Comparison of ENCODE assay signal across 8 cellular contexts in the genomic region with DNA sequence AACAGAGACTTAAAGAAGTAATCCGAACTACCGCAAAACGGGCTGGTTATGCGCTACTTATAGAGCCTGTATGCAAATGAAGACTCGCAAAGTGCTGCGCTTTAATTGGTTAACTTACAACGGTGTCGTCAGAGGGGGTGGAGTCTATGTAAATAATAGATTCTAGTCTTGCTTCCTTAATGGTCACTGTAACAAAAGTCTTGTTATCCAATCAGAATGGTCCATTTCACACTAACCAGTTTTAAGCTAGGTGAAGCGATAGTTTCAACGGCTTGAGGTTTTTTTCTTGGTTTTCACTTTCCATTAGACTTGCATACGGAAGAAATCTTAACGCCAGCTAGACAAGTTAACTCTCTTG.
DNase-seq lines count a peak whose midpoint lies in the region; ATAC-seq, FAIRE-seq and TF ChIP-seq lines count a peak whose summit lies in the region.
"Not testable (repeated sequence)": the region's sequence is repeated elsewhere in the genome, so short reads cannot be mapped to it uniquely, and the experiment has no call there.

No MANE protein-coding gene starts in this region.

- TF ChIP-seq POLR2A in prostate gland (IDR thresholded peaks at IDR 0.05), result not testable (repeated sequence)

- CTCF ChIA-PET in CD4-positive, alpha-beta T cell (lab: Charles Lee); activated CD4-positive, alpha-beta T cell treated with anti-CD3 and anti-CD28 coated beads, Interleukin-2, amount 10 ng/mL, durations not matched to agents 7 days and 5 days (lab: Charles Lee): not testable (repeated sequence)

- H3K27ac ChIP-seq in CD4-positive, alpha-beta T cell (ENCODE audit: low read depth, low read length); HUES48 (ENCODE audit: low read depth, low read length); kidney (ENCODE audit: low read depth in 2 of 2, low read length in 2 of 2): not testable (repeated sequence)
- peak overlapping the region; percentile 38 to 75 for H3K27ac ChIP-seq in prostate gland
- peak overlapping the region; percentile 50 to 79 for H3K27ac ChIP-seq in tibial artery

- H3K9me3 ChIP-seq in CD4-positive, alpha-beta T cell (ENCODE audit: control insufficient read depth, low read length); HUES48 (ENCODE audit: control insufficient read depth, insufficient read depth, low read length); kidney (ENCODE audit: control insufficient read depth in 1 of 2, low read length in 2 of 2); prostate gland; tibial artery: not testable (repeated sequence)

- not testable (repeated sequence) for H3K9me3 Mint-ChIP-seq in CD4-positive, alpha-beta T cell; activated CD4-positive, alpha-beta T cell treated with anti-CD3 and anti-CD28 coated beads, Interleukin-2, amount 10 ng/mL, durations not matched to agents 7 days and 5 days

- not testable (repeated sequence) for FAIRE-seq in bronchial epithelial cell (lab: Jason Lieb, UNC)
- FAIRE-seq in kidney (lab: Jason Lieb, UNC), result peak; percentile 95

- peak; percentile 88 for ATAC-seq in CD4-positive, alpha-beta T cell (ENCODE audit: poor library complexity)

- H3K36me3 ChIP-seq in HUES48 (ENCODE audit: control insufficient read depth, insufficient read depth, low read length); bronchial epithelial cell (ENCODE audit: control insufficient read depth, insufficient read depth, low read length); kidney (ENCODE audit: control insufficient read depth in 1 of 2, insufficient read depth in 2 of 2, low read length in 2 of 2); prostate gland; tibial artery: not testable (repeated sequence)

- not testable (repeated sequence) for H3K4me1 Mint-ChIP-seq in CD4-positive, alpha-beta T cell (ENCODE audit: low read depth); activated CD4-positive, alpha-beta T cell treated with anti-CD3 and anti-CD28 coated beads, Interleukin-2, amount 10 ng/mL, durations not matched to agents 7 days and 5 days

- H3K9ac ChIP-seq in HUES48 (ENCODE audit: low read depth, low read length); kidney (ENCODE audit: low read length in 2 of 2): not testable (repeated sequence)

- H3K27me3 Mint-ChIP-seq in CD4-positive, alpha-beta T cell; activated CD4-positive, alpha-beta T cell treated with anti-CD3 and anti-CD28 coated beads, Interleukin-2, amount 10 ng/mL, durations not matched to agents 7 days and 5 days: not testable (repeated sequence)

- not testable (repeated sequence) for DNase-seq in CD4-positive, alpha-beta T cell; activated CD4-positive, alpha-beta T cell treated with anti-CD3 and anti-CD28 coated beads, Interleukin-2, amount 10 ng/mL, durations not matched to agents 7 days and 5 days; bronchial epithelial cell (ENCODE audit: low read depth); fibroblast of pulmonary artery (ENCODE audit: low read depth); kidney; prostate gland (ENCODE audit: low spot score); tibial artery

- TF ChIP-seq CTCF in CD4-positive, alpha-beta T cell (IDR thresholded peaks at IDR 0.05); bronchial epithelial cell (IDR thresholded peaks at IDR 0.05; ENCODE audit: insufficient read depth, low read length, severe bottlenecking); fibroblast of pulmonary artery (IDR thresholded peaks at IDR 0.05; ENCODE audit: low read length, missing control alignments); kidney (IDR thresholded peaks at IDR 0.05; ENCODE audit: borderline replicate concordance, extremely low read depth, insufficient read depth); prostate gland (IDR thresholded peaks at IDR 0.05); tibial artery (IDR thresholded peaks at IDR 0.05): not testable (repeated sequence)

- peak overlapping the region; percentile 72 for H3K4me3 Mint-ChIP-seq in CD4-positive, alpha-beta T cell
- peak overlapping the region; percentile 65 for H3K4me3 Mint-ChIP-seq in activated CD4-positive, alpha-beta T cell treated with anti-CD3 and anti-CD28 coated beads, Interleukin-2, amount 10 ng/mL, durations not matched to agents 7 days and 5 days

- POLR2A ChIA-PET in CD4-positive, alpha-beta T cell (lab: Charles Lee); activated CD4-positive, alpha-beta T cell treated with anti-CD3 and anti-CD28 coated beads, Interleukin-2, amount 10 ng/mL, durations not matched to agents 7 days and 5 days (lab: Charles Lee): not testable (repeated sequence)

- H3K27ac Mint-ChIP-seq in CD4-positive, alpha-beta T cell; activated CD4-positive, alpha-beta T cell treated with anti-CD3 and anti-CD28 coated beads, Interleukin-2, amount 10 ng/mL, durations not matched to agents 7 days and 5 days: not testable (repeated sequence)

- intact Hi-C loops in CD4-positive, alpha-beta T cell (cut with DNase I, micrococcal nuclease); kidney (cut with DNase I); prostate gland (cut with DNase I); tibial artery (cut with DNase I; ENCODE audit: low total_unique reads): not testable (repeated sequence)

- H3K27me3 ChIP-seq in CD4-positive, alpha-beta T cell (ENCODE audit: control insufficient read depth, insufficient read depth, low read length); HUES48 (ENCODE audit: control insufficient read depth, insufficient read depth, low read length); bronchial epithelial cell (ENCODE audit: control insufficient read depth, insufficient read depth, low read length); prostate gland (replicated peaks; ENCODE audit: insufficient read depth); tibial artery: not testable (repeated sequence)

- H3K4me3 ChIP-seq in HUES48 (ENCODE audit: low read depth, low read length) (peak overlapping the region; percentile 45), bronchial epithelial cell (ENCODE audit: low read depth, low read length) (peak overlapping the region; percentile 33), fibroblast of pulmonary artery (replicated peaks; ENCODE audit: low read depth, low read length) (peak overlapping the region; percentile 54), kidney (ENCODE audit: low read length in 2 of 2) (peak overlapping the region; percentile 35 to 58), prostate gland (peak overlapping the region; percentile 31 to 43), tibial artery (peak overlapping the region; percentile 51 to 63)

- WGBS in prostate gland, result 3% methylated on average over 10 of the region's 12 CpGs

- not testable (repeated sequence) for H3K4me1 ChIP-seq in HUES48 (ENCODE audit: control insufficient read depth, insufficient read depth, low read length); kidney (ENCODE audit: control insufficient read depth in 1 of 2, insufficient read depth in 1 of 2, low read depth in 1 of 2, low read length in 2 of 2); prostate gland (replicated peaks); tibial artery

- not testable (repeated sequence) for H3K36me3 Mint-ChIP-seq in CD4-positive, alpha-beta T cell (ENCODE audit: low read depth); activated CD4-positive, alpha-beta T cell treated with anti-CD3 and anti-CD28 coated beads, Interleukin-2, amount 10 ng/mL, durations not matched to agents 7 days and 5 days (ENCODE audit: low read depth)
